In the genomic region with DNA sequence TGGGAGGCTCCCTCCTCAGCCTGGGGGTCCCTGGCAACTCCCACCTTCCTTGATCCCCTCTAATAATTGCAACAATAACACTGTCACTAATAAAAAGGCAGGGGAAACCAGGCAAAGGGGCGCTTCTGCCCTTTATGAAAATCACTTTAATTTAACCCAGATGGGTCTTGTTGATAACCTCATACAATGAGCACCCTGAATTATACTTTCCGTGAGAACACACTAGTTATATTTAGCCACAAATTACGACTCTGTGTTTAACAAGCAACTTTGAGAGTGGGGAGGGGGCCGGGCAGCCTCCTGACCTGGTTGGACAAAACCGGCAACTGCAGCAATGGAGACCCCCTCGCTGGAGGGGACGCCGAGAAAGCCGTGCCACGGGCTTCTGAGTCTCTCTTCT, we compare ENCODE assay signal across 14 cellular contexts. TPM values are rescaled to one million over a fixed set of nuclear protein-coding genes. Genes with fewer than 3 reads are reported as not detected.
DNase-seq lines count a peak whose midpoint lies in the region; ATAC-seq and TF ChIP-seq lines count a peak whose summit lies in the region.
"Had no signal": no experiment of that assay in that cellular context is flagged by ENCODE, and none has a peak within 500 bp of the region (broad histone marks: within the 10 kb centered on the region; RNA-seq: fewer than 3 reads in every experiment).

No MANE protein-coding gene starts in this region.

- H3K27me3 ChIP-seq in right atrium auricular region (no peaks in the 10 kb centered on the region), rectal smooth muscle tissue (ENCODE audit: control insufficient read depth, insufficient read depth, low read length) (no peaks in the 10 kb centered on the region)
- H3K27me3 ChIP-seq: testis had no signal

- H3K4me1 ChIP-seq in right atrium auricular region (peaks cover 0 to 67% of the 10 kb centered on the region in 2 donors), rectal smooth muscle tissue (ENCODE audit: control insufficient read depth, insufficient read depth, low read length) (peaks cover 37% of the 10 kb centered on the region)

- peak overlapping the region; percentile 100 for H3K27ac ChIP-seq in 22Rv1
- peak overlapping the region; percentile 95 for H3K27ac ChIP-seq in SK-N-MC
- H3K27ac ChIP-seq in right atrium auricular region, result peak overlapping the region; percentile 97 to 98
- peak overlapping the region; percentile 96 for H3K27ac ChIP-seq in rectal smooth muscle tissue (ENCODE audit: low read depth, low read length)
- H3K27ac ChIP-seq: testis had no signal

- DNase-seq in SK-N-MC (ENCODE audit: low read depth, low spot score) (no peak), right atrium auricular region (ENCODE audit: low spot score) (no peak), AML-193 (lab: John Stamatoyannopoulos, UW) (no peak), A172 (ENCODE audit: low spot score) (no peak)
- DNase-seq: activated CD4-positive, alpha-beta T cell treated with anti-CD3 and anti-CD28 coated beads, Interleukin-2, amount 50 U/mL, for 1 hour; HCEC 1CT; KBM-7; NCI-H2029; testis had no signal

- H3K9ac ChIP-seq in SK-N-MC (ENCODE audit: insufficient read length) (peak overlapping the region; percentile 66), rectal smooth muscle tissue (ENCODE audit: low read length) (no peak overlapping the region)

- ATAC-seq in GM19467 (IDR thresholded peaks at IDR 0.05; ENCODE audit: unreplicated experiment) (no peak), GM21576 (IDR thresholded peaks at IDR 0.05; ENCODE audit: unreplicated experiment) (no peak)
- ATAC-seq: activated T-helper 17 cell treated with anti-CD3 and anti-CD28 coated beads, Interleukin-2, amount 50 U/mL, for 72 hours had no signal

- peak overlapping the region; percentile 60 for H3K4me3 ChIP-seq in SK-N-MC
- no peak overlapping the region for H3K4me3 ChIP-seq in right atrium auricular region
- no peak overlapping the region for H3K4me3 ChIP-seq in rectal smooth muscle tissue (ENCODE audit: low read length)
- H3K4me3 ChIP-seq: testis had no signal

- TF ChIP-seq CTCF in 22Rv1 (IDR thresholded peaks at IDR 0.05) (no peak), right atrium auricular region (IDR thresholded peaks at IDR 0.05) (no peak)

- H3K9me3 ChIP-seq in SK-N-MC (ENCODE audit: low read depth, low read length) (no peaks in the 10 kb centered on the region), right atrium auricular region (no peaks in the 10 kb centered on the region)
- H3K9me3 ChIP-seq: testis had no signal

- H3K36me3 ChIP-seq in SK-N-MC (ENCODE audit: insufficient read depth, low read length) (no peaks in the 10 kb centered on the region), right atrium auricular region (no peaks in the 10 kb centered on the region), rectal smooth muscle tissue (ENCODE audit: control insufficient read depth, insufficient read depth, low read length) (no peaks in the 10 kb centered on the region)

RNA-seq across cellular contexts. Expression of a gene that starts 5.7 kb away (rescaled TPM):
- total RNA-seq in right atrium auricular region, result 10 to 100 TPM in 1 of 2 donors, 1 to 10 TPM in 1; 5.8 to 12.7 TPM
- 0.95 and 2.0 TPM in 2 replicates for total RNA-seq in A172 (2014; rRNA removed; shearing (Covaris generic))
